Comparison of ENCODE assay signal across 9 cellular contexts in the genomic region with DNA sequence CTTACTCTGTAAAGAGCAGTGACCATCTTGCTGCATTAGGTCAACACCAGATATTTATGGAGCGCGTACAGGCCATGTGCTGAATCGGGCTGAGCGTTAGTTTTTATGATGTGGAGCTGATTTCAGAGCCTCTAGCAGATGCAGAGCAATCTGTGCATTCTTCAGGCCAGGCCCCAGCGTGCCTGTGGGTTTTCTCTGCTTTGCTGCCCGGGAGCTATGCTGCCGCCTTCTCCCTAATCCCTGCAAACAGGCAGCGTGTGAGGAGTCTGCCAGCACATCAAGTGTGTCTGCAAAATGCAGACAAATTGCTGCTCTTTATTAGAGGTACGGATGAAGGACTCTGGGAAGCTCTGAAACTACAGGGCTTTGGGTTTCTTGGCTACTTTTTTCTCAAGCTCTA.
DNase-seq lines count a peak whose midpoint lies in the region; ATAC-seq and TF ChIP-seq lines count a peak whose summit lies in the region.
"Had no signal": no experiment of that assay in that cellular context is flagged by ENCODE, and none has a peak within 500 bp of the region (broad histone marks: within the 10 kb centered on the region; RNA-seq: fewer than 3 reads in every experiment).

No MANE protein-coding gene starts in this region.

- H3K23ac ChIP-seq in trophoblast cell (ENCODE audit: low read length), result no peak overlapping the region

- no peak overlapping the region for H3K9ac ChIP-seq in trophoblast cell (ENCODE audit: low read length)

- H3K14ac ChIP-seq in trophoblast cell (ENCODE audit: low read length), result no peak overlapping the region

- no peak overlapping the region for H4K91ac ChIP-seq in trophoblast cell (ENCODE audit: low read depth, low read length)

- no peak overlapping the region for H3K4me3 ChIP-seq in trophoblast cell (ENCODE audit: low read depth, low read length)

- no peak overlapping the region for H3K18ac ChIP-seq in trophoblast cell (ENCODE audit: low read length)

- no peak overlapping the region for H4K12ac ChIP-seq in trophoblast cell (ENCODE audit: low read depth, low read length)

- WGBS in trophoblast cell (ENCODE audit: extremely low coverage, insufficient coverage, insufficient read length), result no CpG with 5 or more reads among the region's 9 CpGs

- H3K4me2 ChIP-seq in trophoblast cell (ENCODE audit: low read length), result no peak overlapping the region

- H2AFZ ChIP-seq in trophoblast cell (ENCODE audit: insufficient read depth, low read length, poor library complexity), result no peak overlapping the region

- H3K4me1 ChIP-seq in foreskin keratinocyte (no peaks in the 10 kb centered on the region), trophoblast cell (ENCODE audit: control insufficient read depth in 1 of 2, insufficient read depth in 2 of 2, low read length in 2 of 2) (peaks cover 2 to 4% of the 10 kb centered on the region in 2 experiments)

- H3K27me3 ChIP-seq in foreskin keratinocyte (no peaks in the 10 kb centered on the region), trophoblast cell (ENCODE audit: insufficient read depth, low read length) (no peaks in the 10 kb centered on the region)

- H3K36me3 ChIP-seq in trophoblast cell (ENCODE audit: control insufficient read depth in 1 of 2, insufficient read depth in 2 of 2, low read length in 2 of 2), result no peaks in the 10 kb centered on the region

- DNase-seq in GM04504 (ENCODE audit: low read depth) (peak; percentile 53), amygdala (lab: John Stamatoyannopoulos, UW) (peak in 29 of 56 donors; percentile 9 to 60 (median 35)), foreskin keratinocyte (peak; percentile 66 to 74), trophoblast cell (peak; percentile 36 to 48), DMS53 treated with DMSO at 0.1 percent for 48 hours (lab: John Stamatoyannopoulos, UW; ENCODE audit: unreplicated experiment) (no peak), NCI-H526 treated with DMSO at 0.1 percent for 48 hours (lab: John Stamatoyannopoulos, UW) (no peak), HK-2 (ENCODE audit: unreplicated experiment) (no peak)
- DNase-seq: NCI-H1048 had no signal

- no peaks in the 10 kb centered on the region for H3K79me1 ChIP-seq in trophoblast cell (ENCODE audit: low read length)

- H2BK12ac ChIP-seq in trophoblast cell (ENCODE audit: low read length), result no peak overlapping the region

- no peak for TF ChIP-seq CTCF in foreskin keratinocyte (conservative IDR thresholded peaks at IDR 0.05)

- H4K8ac ChIP-seq in trophoblast cell (ENCODE audit: low read depth, low read length), result no peak overlapping the region

- H2BK5ac ChIP-seq in trophoblast cell (ENCODE audit: low read depth, low read length, poor library complexity), result no peak overlapping the region

- H3K27ac ChIP-seq in foreskin keratinocyte (no peak overlapping the region), trophoblast cell (ENCODE audit: low read depth, low read length) (no peak overlapping the region)

- H3K79me2 ChIP-seq in trophoblast cell (ENCODE audit: control insufficient read depth, insufficient read depth, low read length, poor library complexity), result no peaks in the 10 kb centered on the region

- H3K4ac ChIP-seq in trophoblast cell (ENCODE audit: low read depth, low read length), result no peak overlapping the region

- peaks cover 3% of the 10 kb centered on the region for H3K9me3 ChIP-seq in trophoblast cell (ENCODE audit: insufficient read depth, low read depth, low read length)

- no peak overlapping the region for H2AK5ac ChIP-seq in trophoblast cell (ENCODE audit: low read length)

- H2BK120ac ChIP-seq in trophoblast cell (ENCODE audit: insufficient read depth, low read length, poor library complexity), result no peak overlapping the region

- peak; percentile 92 for ATAC-seq in foreskin keratinocyte
- no peak for ATAC-seq in HG02678 (IDR thresholded peaks at IDR 0.05; ENCODE audit: unreplicated experiment)

Comparison
In these comparisons a context has a peak if more than half of its experiments do, and no peak if none do; other contexts are left out.
1. DNase-seq: peak in GM04504 (single experiment), amygdala (29 of 56), foreskin keratinocyte (2 of 2) and trophoblast cell (2 of 2); none in DMS53 treated with DMSO at 0.1 percent for 48 hours (single experiment), NCI-H526 treated with DMSO at 0.1 percent for 48 hours (single experiment) and HK-2 (single experiment).